Comparison of ENCODE assay signal across 8 cellular contexts in genomic region chr7:75994388-75995051, GRCh38. TPM values are rescaled to one million over a fixed set of nuclear protein-coding genes. Genes with fewer than 3 reads are reported as not detected.
A peak's percentile ranks its signal among the peaks of the same experiment; 100 is the strongest.
DNase-seq lines count a peak whose midpoint lies in the region; ATAC-seq lines count a peak whose summit lies in the region.

TSS of gene TMEM120A (minus strand) at chr7:75994595. CDS start at chr7:75994570, 25 bp downstream.

- DNase-seq in COR-L47 (lab: John Stamatoyannopoulos, UW) (peak; percentile 88), HT-29 (ENCODE audit: low spot score) (peak; percentile 95), medulla oblongata (ENCODE audit: extremely low spot score) (peak; percentile 96)
- DNase-seq in NK-92 treated with Interleukin-12 subunit alpha and Interleukin-12 subunit beta, amount 100 ng/mL, for 24 hours (lab: John Stamatoyannopoulos, UW), result peak; percentile 92
- DNase-seq in activated CD8-positive, alpha-beta memory T cell treated with anti-CD3 and anti-CD28 coated beads for 24 hours, result peak; percentile 96
- DNase-seq in effector CD8-positive, alpha-beta T cell (lab: John Stamatoyannopoulos, UW), result peak; percentile 90
- peak; percentile 81 to 99 (median 88) for DNase-seq in stimulated activated CD4-positive, alpha-beta T cell treated with anti-CD3 and anti-CD28 coated beads, TNF-alpha, amount 100 ng/mL, for 48 hours (ENCODE audit: low read depth in 3 of 3)

- peak; percentile 84 for ATAC-seq in GM21360 (IDR thresholded peaks at IDR 0.05; ENCODE audit: unreplicated experiment)

RNA-seq across cellular contexts. Expression of gene TMEM120A, which starts in this region (rescaled TPM):
- total RNA-seq in HT-29 (2014; rRNA removed; shearing (Covaris generic)), result 29.3 and 32.8 TPM in 2 replicates

Comparison
In these comparisons a context has a peak if more than half of its experiments do, and no peak if none do; other contexts are left out.
1. Peak in every context shown above with its lines: DNase-seq and ATAC-seq.